In the genomic region with DNA sequence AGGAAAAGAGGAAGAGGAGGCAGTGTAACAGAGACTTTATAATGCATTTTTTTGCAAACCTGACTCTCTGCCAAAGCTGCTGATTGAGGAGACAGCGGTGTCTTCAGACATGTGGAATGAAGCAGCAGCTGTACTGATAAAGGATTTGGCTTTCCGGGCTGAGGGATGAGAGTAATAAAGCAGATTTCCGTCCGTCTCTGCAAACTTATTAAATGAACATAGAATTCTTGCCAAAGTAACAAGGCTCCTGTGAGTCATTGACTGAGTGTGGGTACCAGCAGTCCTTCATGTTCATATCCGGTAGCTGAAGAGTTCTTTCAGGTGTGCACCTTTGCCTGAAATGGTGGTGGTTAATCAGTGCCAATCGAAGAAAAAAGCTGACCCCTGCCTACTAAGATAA, we compare ENCODE assay signal across 22 cellular contexts.
DNase-seq lines count a peak whose midpoint lies in the region; ATAC-seq and TF ChIP-seq lines count a peak whose summit lies in the region.
"Had no signal": no experiment of that assay in that cellular context is flagged by ENCODE, and none has a peak within 500 bp of the region (broad histone marks: within the 10 kb centered on the region; RNA-seq: fewer than 3 reads in every experiment).

No MANE protein-coding gene starts in this region.

- H3K4me3 ChIP-seq in mammary epithelial cell (replicated peaks in 1 of 3; ENCODE audit: insufficient read depth in 1 of 3, low read depth in 2 of 3, low read length in 3 of 3), result no peak overlapping the region
- no peak overlapping the region for H3K4me3 ChIP-seq in neural progenitor cell
- no peak overlapping the region for H3K4me3 ChIP-seq in mesenchymal stem cell (ENCODE audit: insufficient read depth in 1 of 2, low read depth in 1 of 2, low read length in 2 of 2)
- H3K4me3 ChIP-seq: K562, SK-N-MC had no signal

- no peak overlapping the region for H4K91ac ChIP-seq in mesenchymal stem cell (ENCODE audit: low read length)

- H3K36me3 ChIP-seq in mammary epithelial cell (ENCODE audit: insufficient read depth, low read length) (no peaks in the 10 kb centered on the region), neural progenitor cell (no peaks in the 10 kb centered on the region), mesenchymal stem cell (ENCODE audit: control insufficient read depth in 1 of 2, insufficient read depth in 2 of 2, low read depth in 1 of 2, low read length in 2 of 2) (no peaks in the 10 kb centered on the region)

- WGBS in mammary epithelial cell (ENCODE audit: low coverage, missing lambda C conversion rate), result 54% methylated on average over 6 of the region's 6 CpGs
- 89% methylated on average over 6 of the region's 6 CpGs for WGBS in mesenchymal stem cell

- no peak overlapping the region for H3K18ac ChIP-seq in mesenchymal stem cell (ENCODE audit: low read depth in 1 of 2, low read length in 2 of 2)

- H4K8ac ChIP-seq in mesenchymal stem cell (ENCODE audit: low read length), result no peak overlapping the region

- no peak overlapping the region for H3K27ac Mint-ChIP-seq in neural progenitor cell
- H3K27ac Mint-ChIP-seq: CD8-positive, alpha-beta T cell had no signal

- H3K27ac ChIP-seq in mammary epithelial cell (ENCODE audit: insufficient read depth, low read depth, low read length) (no peak overlapping the region), neural progenitor cell (no peak overlapping the region), mesenchymal stem cell (ENCODE audit: low read length, poor library complexity, severe bottlenecking) (no peak overlapping the region)
- H3K27ac ChIP-seq: SK-N-MC had no signal

- H4K20me1 ChIP-seq in mammary epithelial cell (ENCODE audit: insufficient read depth, low read length), result no peaks in the 10 kb centered on the region
- H4K20me1 ChIP-seq in neural progenitor cell (ENCODE audit: low read depth), result no peaks in the 10 kb centered on the region

- H3K27me3 Mint-ChIP-seq in neural progenitor cell (ENCODE audit: insufficient read depth, low read depth), result peaks cover 2% of the 10 kb centered on the region

- dilution Hi-C loops in mammary epithelial cell (cut with HindIII; ENCODE audit: low sequenced_read_pairs), result no loop called here

- DNase-seq in Daoy (ENCODE audit: low read depth) (peak; percentile 11), HT1080 (ENCODE audit: low read depth) (peak; percentile 58), mammary epithelial cell (peak; percentile 26), neural progenitor cell (ENCODE audit: low spot score) (no peak), mesenchymal stem cell (no peak), GM03348 (ENCODE audit: low spot score) (no peak)
- DNase-seq: ACHN; C1 segment of cervical spinal cord; CD8-positive, alpha-beta T cell; DND-41; NCI-H1092; NCI-H1436; NCI-H187 treated with DMSO at 0.1 percent for 48 hours; NCI-H2227 treated with DMSO at 0.1 percent for 48 hours; NCI-H510A treated with DMSO at 0.1 percent for 48 hours; NCI-H748 treated with DMSO at 0.1 percent for 48 hours; SHP77 treated with DMSO at 0.1 percent for 48 hours; SW 1271 had no signal

- in situ Hi-C loops in mammary epithelial cell (cut with MboI; ENCODE audit: low sequenced_read_pairs in 2 of 2), result no loop called here

- H3K27me3 ChIP-seq in mammary epithelial cell (ENCODE audit: insufficient read depth, low read length) (peaks cover 6% of the 10 kb centered on the region), neural progenitor cell (no peaks in the 10 kb centered on the region), mesenchymal stem cell (ENCODE audit: control insufficient read depth in 1 of 2, insufficient read depth in 1 of 2, low read length in 2 of 2) (no peaks in the 10 kb centered on the region)

- no peak overlapping the region for H2BK12ac ChIP-seq in mesenchymal stem cell (ENCODE audit: low read length in 2 of 2)

- H3K4me1 ChIP-seq in mammary epithelial cell (ENCODE audit: insufficient read depth, low read length) (no peaks in the 10 kb centered on the region), neural progenitor cell (no peaks in the 10 kb centered on the region), mesenchymal stem cell (ENCODE audit: control insufficient read depth, insufficient read depth, low read depth, low read length) (no peaks in the 10 kb centered on the region)

- no peak overlapping the region for H3K9ac ChIP-seq in mammary epithelial cell (ENCODE audit: insufficient read depth, low read length)
- no peak overlapping the region for H3K9ac ChIP-seq in neural progenitor cell
- no peak overlapping the region for H3K9ac ChIP-seq in mesenchymal stem cell (ENCODE audit: low read length)

- H3K14ac ChIP-seq in mesenchymal stem cell (ENCODE audit: low read length in 2 of 2), result no peak overlapping the region

- CTCF ChIA-PET in mammary epithelial cell (lab: Charles Lee; ENCODE audit: low non-redundant PET), result no interaction called here

- no peaks in the 10 kb centered on the region for H3K79me1 ChIP-seq in mesenchymal stem cell (replicated peaks; ENCODE audit: low read length, poor library complexity, severe bottlenecking)

- H2BK120ac ChIP-seq in mesenchymal stem cell (ENCODE audit: low read depth, low read length), result no peak overlapping the region

- no peak overlapping the region for H3K4me3 Mint-ChIP-seq in neural progenitor cell
- H3K4me3 Mint-ChIP-seq: CD8-positive, alpha-beta T cell had no signal

- intact Hi-C loops in mammary epithelial cell (cut with micrococcal nuclease), result no loop called here

- H2BK15ac ChIP-seq in mesenchymal stem cell (ENCODE audit: low read depth, poor library complexity, severe bottlenecking), result no peak overlapping the region

- H3K9me3 Mint-ChIP-seq in neural progenitor cell, result no peaks in the 10 kb centered on the region
- H3K9me3 Mint-ChIP-seq: CD8-positive, alpha-beta T cell had no signal

- no peak overlapping the region for H2AK5ac ChIP-seq in mesenchymal stem cell (ENCODE audit: low read length, severe bottlenecking)

- H3K79me2 ChIP-seq in mammary epithelial cell (ENCODE audit: insufficient read depth, low read length), result no peaks in the 10 kb centered on the region
- H3K79me2 ChIP-seq in neural progenitor cell (ENCODE audit: low read depth), result no peaks in the 10 kb centered on the region

- H2AFZ ChIP-seq in mammary epithelial cell (ENCODE audit: low read depth, low read length), result no peak overlapping the region
- H2AFZ ChIP-seq in neural progenitor cell (replicated peaks), result peak overlapping the region; percentile 38
- no peak overlapping the region for H2AFZ ChIP-seq in mesenchymal stem cell (ENCODE audit: low read depth, low read length)

- peaks cover 6% of the 10 kb centered on the region for H3K4me1 Mint-ChIP-seq in neural progenitor cell

- TF ChIP-seq CTCF in mammary epithelial cell (conservative IDR thresholded peaks at IDR 0.05 in 1 of 2, IDR thresholded peaks at IDR 0.05 in 1 of 2; ENCODE audit: extremely low read depth in 1 of 2, insufficient read depth in 1 of 2, low read depth in 1 of 2, low read length in 2 of 2), result no peak
- no peak for TF ChIP-seq CTCF in neural progenitor cell (IDR thresholded peaks at IDR 0.05)

- no peaks in the 10 kb centered on the region for H3F3A ChIP-seq in neural progenitor cell (ENCODE audit: low read depth)

- H3K4me2 ChIP-seq in mammary epithelial cell (ENCODE audit: insufficient read depth, low read depth, low read length), result no peak overlapping the region
- no peak overlapping the region for H3K4me2 ChIP-seq in neural progenitor cell
- no peak overlapping the region for H3K4me2 ChIP-seq in mesenchymal stem cell (ENCODE audit: low read length, poor library complexity, severe bottlenecking)

- H3K36me3 Mint-ChIP-seq in neural progenitor cell, result no peaks in the 10 kb centered on the region
- H3K36me3 Mint-ChIP-seq: CD8-positive, alpha-beta T cell had no signal

- H3K4ac ChIP-seq in mesenchymal stem cell (ENCODE audit: low read depth in 1 of 2, low read length in 2 of 2), result no peak overlapping the region

- no peak overlapping the region for H2BK5ac ChIP-seq in mesenchymal stem cell (ENCODE audit: low read depth, low read length, poor library complexity, severe bottlenecking)

- BruUV-seq in mammary epithelial cell (replicated peaks; lab: Mats Ljungman, UMichigan), result no TSS peak

- H3K9me3 ChIP-seq in mammary epithelial cell (replicated peaks; ENCODE audit: insufficient read depth, low read length) (no peaks in the 10 kb centered on the region), neural progenitor cell (ENCODE audit: low read depth) (no peaks in the 10 kb centered on the region), mesenchymal stem cell (ENCODE audit: control insufficient read depth, low read length) (no peaks in the 10 kb centered on the region)

- no peak overlapping the region for H3K23ac ChIP-seq in mesenchymal stem cell (ENCODE audit: low read length in 2 of 2)

- no peak for ATAC-seq in GM21367 (IDR thresholded peaks at IDR 0.05; ENCODE audit: unreplicated experiment)
- ATAC-seq: CD8-positive, alpha-beta T cell; HepG2; K562 had no signal

Comparison
In these comparisons a context has a peak if more than half of its experiments do, and no peak if none do; other contexts are left out.
1. DNase-seq: peak in Daoy (single experiment), HT1080 (single experiment) and mammary epithelial cell (single experiment); none in neural progenitor cell (single experiment), mesenchymal stem cell (single experiment) and GM03348 (single experiment).